Comparison of ENCODE assay signal across 8 cellular contexts in genomic region chr1:92832537-92833160, GRCh38. TPM values are rescaled to one million over a fixed set of nuclear protein-coding genes. Genes with fewer than 3 reads are reported as not detected.
DNase-seq lines count a peak whose midpoint lies in the region; ATAC-seq and TF ChIP-seq lines count a peak whose summit lies in the region.

No MANE protein-coding gene starts in this region.

- TF ChIP-seq CTCF in epithelial cell of esophagus (IDR thresholded peaks at IDR 0.05; ENCODE audit: insufficient read depth, low read depth, low read length, missing control alignments): no peak
- TF ChIP-seq CTCF in nephron (IDR thresholded peaks at IDR 0.05; ENCODE audit: unreplicated experiment in 3 of 3): no peak

- H3K27ac Mint-ChIP-seq in T-helper 1 cell treated with Interleukin-12 subunit alpha and Interleukin-12 subunit beta and Interleukin-4 antibody, amounts not matched to agents 30 μg/mL and 1 μg/mL, for 36 hours: peak overlapping the region; percentile 96
- peak overlapping the region; percentile 98 to 99 (median 99) for H3K27ac Mint-ChIP-seq in nephron

- H3K4me1 Mint-ChIP-seq in T-helper 1 cell treated with Interleukin-12 subunit alpha and Interleukin-12 subunit beta and Interleukin-4 antibody, amounts not matched to agents 30 μg/mL and 1 μg/mL, for 36 hours (ENCODE audit: low read depth): peaks cover 47% of the 10 kb centered on the region
- peaks cover 50% of the 10 kb centered on the region for H3K4me1 Mint-ChIP-seq in nephron

- no peak for ATAC-seq in GM21360 (IDR thresholded peaks at IDR 0.05; ENCODE audit: unreplicated experiment)
- ATAC-seq in HG03565 (IDR thresholded peaks at IDR 0.05; ENCODE audit: unreplicated experiment): no peak

- H3K4me3 ChIP-seq in epithelial cell of esophagus (ENCODE audit: low read length): peak overlapping the region; percentile 97

- H3K9me3 Mint-ChIP-seq in T-helper 1 cell treated with Interleukin-12 subunit alpha and Interleukin-12 subunit beta and Interleukin-4 antibody, amounts not matched to agents 30 μg/mL and 1 μg/mL, for 36 hours: no peaks in the 10 kb centered on the region
- no peaks in the 10 kb centered on the region for H3K9me3 Mint-ChIP-seq in nephron

- H3K36me3 Mint-ChIP-seq in T-helper 1 cell treated with Interleukin-12 subunit alpha and Interleukin-12 subunit beta and Interleukin-4 antibody, amounts not matched to agents 30 μg/mL and 1 μg/mL, for 36 hours (ENCODE audit: low read depth): peaks cover 54% of the 10 kb centered on the region
- H3K36me3 Mint-ChIP-seq in nephron (ENCODE audit: low read depth): peaks cover 49% of the 10 kb centered on the region

- no peaks in the 10 kb centered on the region for H3K27me3 Mint-ChIP-seq in T-helper 1 cell treated with Interleukin-12 subunit alpha and Interleukin-12 subunit beta and Interleukin-4 antibody, amounts not matched to agents 30 μg/mL and 1 μg/mL, for 36 hours (ENCODE audit: low read depth)
- no peaks in the 10 kb centered on the region for H3K27me3 Mint-ChIP-seq in nephron (ENCODE audit: low read depth)

- H3K4me3 Mint-ChIP-seq in T-helper 1 cell treated with Interleukin-12 subunit alpha and Interleukin-12 subunit beta and Interleukin-4 antibody, amounts not matched to agents 30 μg/mL and 1 μg/mL, for 36 hours: peak overlapping the region; percentile 96
- peak overlapping the region; percentile 97 to 98 (median 98) for H3K4me3 Mint-ChIP-seq in nephron

- DNase-seq in T-helper 1 cell (no peak), epithelial cell of esophagus (ENCODE audit: low read depth) (no peak), RKO (ENCODE audit: low spot score) (no peak)

TF ChIP-seq in PFSK-1, 5 proteins besides CTCF, POLR2A, EP300 and RAD21:
- TF ChIP-seq POLR2AphosphoS5 (IDR thresholded peaks at IDR 0.05; ENCODE audit: low read depth, low read length): no peak
- TF ChIP-seq TAF1 (IDR thresholded peaks at IDR 0.05; ENCODE audit: borderline replicate concordance, insufficient read depth, low read length): 0 out of 2 replicates have a peak, but pooled peaks have one; percentile 37
- TF ChIP-seq SIN3A (IDR thresholded peaks at IDR 0.05; ENCODE audit: borderline replicate concordance, insufficient read depth, low read length): peak; percentile 19; the same call in 1 of the 2 replicates
TF ChIP-seq in PFSK-1: peak in this region for 2.

RNA-seq across cellular contexts. Expression of gene RPL5, which starts 0.8 kb away (rescaled TPM):
- polyA plus RNA-seq in PFSK-1 (2012; ENCODE audit: insufficient read length, low read depth): 1,398 TPM

RNA-seq across cellular contexts. Expression of gene EVI5, which starts 47.7 kb away (rescaled TPM):
- 6.0 TPM for polyA plus RNA-seq in PFSK-1 (2012; ENCODE audit: insufficient read length, low read depth)
